Comparison of ENCODE assay signal across 8 cellular contexts in the genomic region with DNA sequence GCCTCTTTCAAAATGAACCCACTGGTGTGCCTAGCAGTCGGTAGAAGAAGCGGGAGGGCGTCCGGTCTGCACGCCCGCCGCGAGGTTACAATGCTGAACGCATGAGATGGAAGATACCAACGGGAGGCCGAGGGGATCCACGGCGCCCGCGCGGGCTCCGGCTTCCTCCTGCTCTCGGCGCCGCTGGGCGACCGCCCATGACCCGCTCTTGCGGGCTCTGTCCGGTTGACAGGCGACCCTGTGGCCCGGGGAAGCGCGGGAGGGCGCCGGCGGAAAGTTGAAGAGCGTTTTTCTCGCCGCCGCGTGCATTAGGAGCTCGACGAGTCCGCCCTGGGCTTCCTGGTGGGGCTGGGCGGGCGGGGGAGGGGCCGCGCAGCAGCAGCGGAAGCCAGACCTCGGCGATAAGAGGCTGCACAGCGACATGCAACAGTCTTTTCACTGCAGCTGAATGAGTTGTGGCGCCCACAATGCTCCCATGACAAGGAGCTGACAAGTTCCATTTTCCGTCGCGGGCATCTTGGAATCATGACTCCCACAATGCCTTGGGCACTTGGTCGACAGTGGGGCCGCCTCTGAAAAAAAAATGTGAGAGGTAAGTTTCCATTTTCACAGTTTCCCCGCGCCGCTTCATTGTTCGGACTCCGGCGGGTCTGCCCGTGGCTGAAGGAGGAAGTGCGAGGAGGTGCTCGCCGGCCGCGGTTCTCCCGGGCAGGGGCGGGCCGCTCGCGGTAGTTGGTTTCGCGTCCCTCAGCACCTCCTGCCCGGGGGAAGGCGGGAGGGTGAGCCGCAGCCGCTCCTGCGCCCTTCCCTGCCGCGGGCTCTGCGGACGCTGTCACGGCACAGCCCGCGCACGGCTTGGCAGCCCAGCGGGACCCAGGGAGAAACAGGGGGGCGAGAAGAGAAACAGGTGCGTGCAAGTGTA. TPM values are rescaled to one million over a fixed set of nuclear protein-coding genes. Genes with fewer than 3 reads are reported as not detected.
DNase-seq lines count a peak whose midpoint lies in the region; ATAC-seq and TF ChIP-seq lines count a peak whose summit lies in the region.

Gene MBNL1 (plus strand): TSS at position 429 of the 922 bp plus-strand sequence. CDS start 31,265 bp downstream, outside the sequence.

- H3K27ac Mint-ChIP-seq in natural killer cell: peak within 1 kb of the TSS; percentile 81 to 84

- H3K9ac ChIP-seq in Loucy (ENCODE audit: low read depth, low read length, poor library complexity, severe bottlenecking): peak within 1 kb of the TSS; percentile 95

- ATAC-seq in natural killer cell: peak; percentile 61 to 85 (median 75)

- peak within 1 kb of the TSS; percentile 95 for H3K4me2 ChIP-seq in Loucy (ENCODE audit: low read depth, low read length, poor library complexity, severe bottlenecking)

- H3F3A ChIP-seq in Loucy (ENCODE audit: low read depth): peaks cover 15% of the 10 kb centered on the region

- peak within 1 kb of the TSS; percentile 98 for H3K4me3 ChIP-seq in Loucy (ENCODE audit: low read length, poor library complexity, severe bottlenecking)

- peaks cover 62 to 77% of the 10 kb centered on the region in 2 donors for H3K4me1 Mint-ChIP-seq in natural killer cell

- no peaks in the 10 kb centered on the region for H3K36me3 Mint-ChIP-seq in natural killer cell

- H3K27me3 Mint-ChIP-seq in natural killer cell (ENCODE audit: low read depth in 2 of 2): no peaks in the 10 kb centered on the region

- H3K9me3 ChIP-seq in Loucy (ENCODE audit: insufficient read depth, low read depth, low read length): no peaks in the 10 kb centered on the region

- DNase-seq in Daoy (ENCODE audit: low read depth): peak; percentile 90
- peak; percentile 87 for DNase-seq in GOT3 (lab: John Stamatoyannopoulos, UW)
- peak; percentile 63 to 82 for DNase-seq in SHP77 (lab: John Stamatoyannopoulos, UW)
- peak; percentile 75 for DNase-seq in activated T-helper 9 cell treated with anti-CD3 and anti-CD28 coated beads, Interleukin-2, amount 50 U/mL, for 16 hours (ENCODE audit: low read depth)
- DNase-seq in fibroblast of peridontal ligament (ENCODE audit: extremely low read depth): peak; percentile 71
- peak; percentile 82 for DNase-seq in natural killer cell
- DNase-seq in stimulated activated naive CD4-positive, alpha-beta T cell treated with Interleukin-2 at 50 U/mL for 16 hours (lab: John Stamatoyannopoulos, UW): peak; percentile 87

- peak within 1 kb of the TSS; percentile 97 for H3K4me3 Mint-ChIP-seq in natural killer cell

- TF ChIP-seq CTCF in Loucy (conservative IDR thresholded peaks at IDR 0.05; ENCODE audit: low read length): no peak
- no peak for TF ChIP-seq CTCF in natural killer cell (IDR thresholded peaks at IDR 0.05)

- peaks cover 71% of the 10 kb centered on the region for H3K4me1 ChIP-seq in Loucy (ENCODE audit: insufficient read depth, low read length, poor library complexity, severe bottlenecking)

- peaks cover 82% of the 10 kb centered on the region for H3K79me2 ChIP-seq in Loucy (ENCODE audit: insufficient read depth, low read length)

- intact Hi-C loops in natural killer cell (cut with micrococcal nuclease): loop anchor here (1.0 to 2.0 kb wide), 3 partner anchors 10 to 70 kb away; no protein-coding TSS in a partner anchor

- no peaks in the 10 kb centered on the region for H3K9me2 ChIP-seq in Loucy (replicated peaks; ENCODE audit: low read depth, low read length)

- H3K27me3 ChIP-seq in Loucy (ENCODE audit: insufficient read depth, low read length, poor library complexity, severe bottlenecking): peaks cover 5% of the 10 kb centered on the region

- no peaks in the 10 kb centered on the region for H3K36me3 ChIP-seq in Loucy (ENCODE audit: insufficient read depth, low read length)

- no peaks in the 10 kb centered on the region for H3K9me3 Mint-ChIP-seq in natural killer cell

- H2AFZ ChIP-seq in Loucy (ENCODE audit: low read length): peak within 1 kb of the TSS; percentile 78

- peaks cover 46% of the 10 kb centered on the region for H4K20me1 ChIP-seq in Loucy (ENCODE audit: insufficient read depth, low read length, poor library complexity, severe bottlenecking)

RNA-seq across cellular contexts. Expression of gene MBNL1, which starts in this region (rescaled TPM):
- 124 and 162 TPM in 2 replicates for total RNA-seq in Daoy (2014; rRNA removed; shearing (Covaris generic))
- total RNA-seq in natural killer cell: 100 to 1,000 TPM; 600 to 704 (median 607) TPM

Comparison
In these comparisons a context has a peak if more than half of its experiments do, and no peak if none do; other contexts are left out.
1. Peak in every context shown above with its lines: DNase-seq, ATAC-seq and H3K4me3 ChIP-seq.